In the genomic region with DNA sequence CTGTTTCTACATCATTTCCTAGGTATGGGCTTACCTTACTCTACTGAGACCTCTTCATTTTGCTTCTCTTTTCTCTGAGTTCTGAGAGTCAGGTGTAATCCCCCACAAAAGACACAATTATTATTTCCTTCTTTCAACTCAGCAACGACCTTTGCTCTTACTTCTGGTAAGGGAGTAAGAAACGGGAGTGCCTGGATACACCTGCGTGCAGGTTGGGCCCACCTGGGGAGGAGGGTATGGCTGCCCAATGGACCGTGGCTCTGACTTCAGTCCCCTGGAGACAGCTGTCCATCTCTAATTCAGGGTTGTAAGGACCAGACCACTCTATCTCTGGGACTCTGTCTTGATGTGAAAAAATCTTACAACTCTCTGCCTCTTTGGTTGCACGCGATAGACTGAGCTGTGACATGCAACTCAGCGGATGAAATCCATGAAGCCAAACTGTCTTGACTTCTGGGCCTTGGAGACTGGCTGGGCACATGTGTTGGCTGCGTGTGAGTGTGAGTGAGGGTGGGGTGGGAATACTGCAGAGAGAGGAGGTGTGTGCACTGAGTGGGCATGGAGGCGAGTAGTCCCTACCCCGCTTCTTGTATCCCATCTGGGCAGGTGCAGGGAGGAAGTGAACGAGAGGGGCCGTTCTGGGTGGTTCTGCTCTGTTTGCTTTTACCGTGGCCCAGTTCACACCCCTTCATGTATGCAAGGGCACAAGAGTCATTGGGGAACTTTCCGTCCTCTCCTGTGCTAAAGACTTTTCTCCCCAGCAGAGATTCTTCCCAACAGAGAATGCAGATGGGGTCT, we compare ENCODE assay signal across 28 cellular contexts. TPM values are rescaled to one million over a fixed set of nuclear protein-coding genes. Genes with fewer than 3 reads are reported as not detected.
DNase-seq lines count a peak whose midpoint lies in the region; ATAC-seq, FAIRE-seq and TF ChIP-seq lines count a peak whose summit lies in the region.
"Had no signal": no experiment of that assay in that cellular context is flagged by ENCODE, and none has a peak within 500 bp of the region (broad histone marks: within the 10 kb centered on the region; RNA-seq: fewer than 3 reads in every experiment).

No MANE protein-coding gene starts in this region.

- intact Hi-C loops in cardiac septum (cut with DNase I) (no loop called here), Right ventricle myocardium inferior (cut with DNase I) (no loop called here)

- H3K9me3 Mint-ChIP-seq in neural progenitor cell = no peaks in the 10 kb centered on the region
- H3K9me3 Mint-ChIP-seq: CD8-positive, alpha-beta memory T cell; IgD-negative memory B cell had no signal

- H3K4me1 Mint-ChIP-seq in neural progenitor cell = peaks cover 6% of the 10 kb centered on the region
- H3K4me1 Mint-ChIP-seq: CD8-positive, alpha-beta memory T cell; IgD-negative memory B cell had no signal

- H3K4me3 Mint-ChIP-seq in neural progenitor cell = no peak overlapping the region
- H3K4me3 Mint-ChIP-seq: CD8-positive, alpha-beta memory T cell; IgD-negative memory B cell had no signal

- peak overlapping the region; percentile 49 to 54 for H3K4me3 ChIP-seq in small intestine (ENCODE audit: low read depth in 1 of 2, low read length in 2 of 2)
- H3K4me3 ChIP-seq in neural progenitor cell = no peak overlapping the region
- H3K4me3 ChIP-seq: GM23248, MG63, SJSA1 had no signal

- DNase-seq in cardiac septum (ENCODE audit: low spot score) = peak; percentile 20
- DNase-seq in Right ventricle myocardium inferior (ENCODE audit: missing footprints) = no peak
- peak; percentile 9 for DNase-seq in left kidney (ENCODE audit: low read depth, low spot score)
- DNase-seq in small intestine = peak; percentile 81
- no peak for DNase-seq in neural progenitor cell (ENCODE audit: low spot score)
- DNase-seq in NCI-H226 = no peak
- DNase-seq: 8988T; AML-193; Calu3; CD8-positive, alpha-beta memory T cell; DMS153; GM23248; HCEC 1CT; MG63; NCI-H1092; NCI-H2081; NCI-H2171; NCI-H524 treated with DMSO at 0.1 percent for 48 hours; NCI-H82 had no signal

- FAIRE-seq in small intestine (lab: Jason Lieb, UNC) = no peak
- FAIRE-seq: GM12891, RCC 7860 had no signal

- H3K9ac ChIP-seq in neural progenitor cell = no peak overlapping the region
- H3K9ac ChIP-seq: GM23248 had no signal

- no peak for TF ChIP-seq CTCF in neural progenitor cell (IDR thresholded peaks at IDR 0.05)

- 14 to 66% (median 37%) methylated on average over 14 of the region's 14 CpGs for WGBS in small intestine, 3 donors

- no peaks in the 10 kb centered on the region for H3K36me3 Mint-ChIP-seq in neural progenitor cell
- H3K36me3 Mint-ChIP-seq: CD8-positive, alpha-beta memory T cell; IgD-negative memory B cell had no signal

- peak overlapping the region; percentile 96 to 97 for H3K27ac ChIP-seq in small intestine (ENCODE audit: low read depth in 1 of 2, low read length in 1 of 2)
- no peak overlapping the region for H3K27ac ChIP-seq in neural progenitor cell
- H3K27ac ChIP-seq: C4-2B, GM23248, SJSA1 had no signal

- no peaks in the 10 kb centered on the region for H3K79me2 ChIP-seq in neural progenitor cell (ENCODE audit: low read depth)

- H3K9me3 ChIP-seq in small intestine (ENCODE audit: control insufficient read depth, low read depth) (no peaks in the 10 kb centered on the region), neural progenitor cell (ENCODE audit: low read depth) (no peaks in the 10 kb centered on the region)
- H3K9me3 ChIP-seq: MG63, SJSA1 had no signal

- H3K36me3 ChIP-seq in small intestine (ENCODE audit: control insufficient read depth in 2 of 2, insufficient read depth in 2 of 2, low read length in 2 of 2) (no peaks in the 10 kb centered on the region), neural progenitor cell (no peaks in the 10 kb centered on the region)
- H3K36me3 ChIP-seq: MG63, SJSA1 had no signal

- H2AFZ ChIP-seq in neural progenitor cell (replicated peaks) = no peak overlapping the region
- H2AFZ ChIP-seq: GM23248 had no signal

- H3F3A ChIP-seq in neural progenitor cell (ENCODE audit: low read depth) = no peaks in the 10 kb centered on the region

- no peaks in the 10 kb centered on the region for H4K20me1 ChIP-seq in neural progenitor cell (ENCODE audit: low read depth)

- peaks cover 0 to 2% of the 10 kb centered on the region in 2 donors for H3K4me1 ChIP-seq in small intestine (ENCODE audit: control insufficient read depth in 2 of 2, insufficient read depth in 1 of 2, low read depth in 1 of 2, low read length in 1 of 2)
- peaks cover 7% of the 10 kb centered on the region for H3K4me1 ChIP-seq in neural progenitor cell
- H3K4me1 ChIP-seq: SJSA1 had no signal

- ATAC-seq in Right ventricle myocardium inferior = no peak
- no peak for ATAC-seq in HG02840 (IDR thresholded peaks at IDR 0.05; ENCODE audit: low FRiP score, unreplicated experiment)
- ATAC-seq in HG03095 (IDR thresholded peaks at IDR 0.05; ENCODE audit: unreplicated experiment) = no peak

- H3K27ac Mint-ChIP-seq in neural progenitor cell = no peak overlapping the region
- H3K27ac Mint-ChIP-seq: CD8-positive, alpha-beta memory T cell; IgD-negative memory B cell had no signal

- no peak overlapping the region for H3K4me2 ChIP-seq in neural progenitor cell

- no peaks in the 10 kb centered on the region for H3K27me3 Mint-ChIP-seq in neural progenitor cell (ENCODE audit: insufficient read depth, low read depth)

- no peaks in the 10 kb centered on the region for H3K27me3 ChIP-seq in small intestine (ENCODE audit: control insufficient read depth in 2 of 2, insufficient read depth in 2 of 2, low read length in 2 of 2)
- no peaks in the 10 kb centered on the region for H3K27me3 ChIP-seq in neural progenitor cell
- H3K27me3 ChIP-seq: MG63, SJSA1 had no signal

RNA-seq across cellular contexts. Expression of a gene that starts 1.2 kb away (rescaled TPM):
- total RNA-seq in cardiac septum = not detected
- not detected for total RNA-seq in Right ventricle myocardium inferior
- polyA plus RNA-seq in small intestine = 10 to 100 TPM; 20.0 to 26.8 (median 21.2) TPM
- total RNA-seq in neural progenitor cell (ENCODE audit: low replicate concordance) = not detected in 2 replicates
- total RNA-seq: Calu3; CD8-positive, alpha-beta memory T cell; G401; GM23248; OCI-LY7; SJSA1 had no signal
- polyA plus RNA-seq: CD8-positive, alpha-beta memory T cell; GM23248; IgD-negative memory B cell had no signal

RNA-seq across cellular contexts. Expression of a gene that starts 35.2 kb away (rescaled TPM):
- total RNA-seq in cardiac septum (not detected), Right ventricle myocardium inferior (not detected), neural progenitor cell (ENCODE audit: low replicate concordance) (not detected in 2 replicates)
- 10 to 100 TPM in 1 of 3 donors, not detected in 2; 10.8 TPM for polyA plus RNA-seq in small intestine
- total RNA-seq: Calu3; CD8-positive, alpha-beta memory T cell; G401; GM23248; OCI-LY7; SJSA1 had no signal
- polyA plus RNA-seq: CD8-positive, alpha-beta memory T cell; GM23248; IgD-negative memory B cell had no signal

Comparison
In these comparisons a context has a peak if more than half of its experiments do, and no peak if none do; other contexts are left out.
1. DNase-seq: peak in cardiac septum (single experiment), left kidney (single experiment) and small intestine (single experiment); none in Right ventricle myocardium inferior (single experiment), neural progenitor cell (single experiment) and NCI-H226 (single experiment).